In genomic region chrX:49174723-49175122, GRCh38 we compare ENCODE assay signal across 1 cellular context.
A peak's percentile ranks its signal among the peaks of the same experiment; 100 is the strongest.
TF ChIP-seq lines count a peak whose summit lies in the region.

No MANE protein-coding gene starts in this region.

TF ChIP-seq in GM12878, 131 proteins besides CTCF, POLR2A, EP300 and RAD21:
- no peak for TF ChIP-seq FOS (IDR thresholded peaks at IDR 0.05; ENCODE audit: borderline replicate concordance, extremely low read depth, insufficient read length)
- no peak for TF ChIP-seq GATAD2B (conservative IDR thresholded peaks at IDR 0.05; ENCODE audit: low read depth)
- TF ChIP-seq PKNOX1 (IDR thresholded peaks at IDR 0.05): peak; percentile 53; the same call in 1 of the 2 replicates
- TF ChIP-seq SREBF1 (IDR thresholded peaks at IDR 0.05; ENCODE audit: low read length): no peak
- TF ChIP-seq CEBPB (IDR thresholded peaks at IDR 0.05; ENCODE audit: borderline replicate concordance in 1 of 2, low read depth in 2 of 2, low read length in 2 of 2): no peak
- no peak for TF ChIP-seq LARP7 (IDR thresholded peaks at IDR 0.05)
- TF ChIP-seq MXI1 (IDR thresholded peaks at IDR 0.05; ENCODE audit: low read depth, low read length): no peak
